Comparison of ENCODE assay signal across 24 cellular contexts in the genomic region with DNA sequence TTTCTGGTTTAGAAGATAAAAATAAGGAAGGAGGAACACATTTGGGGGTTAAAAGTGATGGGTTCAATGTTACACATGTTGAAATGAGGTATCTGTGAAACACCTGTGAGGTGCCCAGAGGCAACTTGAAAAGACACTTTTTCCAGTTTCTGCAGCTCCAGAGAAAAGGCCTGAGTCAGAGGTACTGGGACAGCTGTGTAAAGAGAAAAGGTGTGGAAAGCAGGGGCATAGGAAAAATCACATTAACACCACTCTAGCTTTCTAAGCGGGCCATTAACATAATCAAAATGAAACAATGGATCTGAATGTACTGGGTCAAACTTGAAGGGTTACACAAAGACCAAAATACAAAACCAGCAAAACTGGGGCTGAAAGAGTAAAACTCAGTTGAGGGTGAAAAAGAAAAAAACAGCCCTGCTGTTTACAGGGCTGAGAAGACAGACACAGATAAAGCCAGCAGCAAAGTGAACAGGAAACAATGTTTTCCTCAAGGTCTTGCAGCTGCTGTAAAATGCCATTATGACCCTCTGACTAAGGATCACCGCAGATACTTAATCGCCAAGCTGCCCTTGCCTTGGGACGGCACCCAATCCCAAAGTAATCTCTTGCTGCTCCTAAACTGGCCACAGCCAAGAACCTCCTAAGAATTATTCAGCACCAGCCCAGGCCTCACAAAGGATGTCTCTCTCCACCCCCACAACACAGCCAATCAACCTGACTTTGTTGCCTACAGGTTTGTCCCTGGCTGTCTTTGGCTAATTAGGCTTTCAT.
DNase-seq lines count a peak whose midpoint lies in the region; ATAC-seq and TF ChIP-seq lines count a peak whose summit lies in the region.
"Had no signal": no experiment of that assay in that cellular context is flagged by ENCODE, and none has a peak within 500 bp of the region (broad histone marks: within the 10 kb centered on the region; RNA-seq: fewer than 3 reads in every experiment).

No MANE protein-coding gene starts in this region.

- H3K27me3 ChIP-seq in GM23338 (ENCODE audit: insufficient read depth) (no peaks in the 10 kb centered on the region), Loucy (ENCODE audit: insufficient read depth, low read length, poor library complexity, severe bottlenecking) (no peaks in the 10 kb centered on the region), mesenchymal stem cell (ENCODE audit: control insufficient read depth in 1 of 2, insufficient read depth in 1 of 2, low read length in 2 of 2) (no peaks in the 10 kb centered on the region)
- H3K27me3 ChIP-seq: BLaER1, esophagus muscularis mucosa, left lung, vagina had no signal

- H3K79me2 ChIP-seq in GM23338 (replicated peaks; ENCODE audit: insufficient read depth) (no peaks in the 10 kb centered on the region), Loucy (ENCODE audit: insufficient read depth, low read length) (no peaks in the 10 kb centered on the region)

- peak overlapping the region in 1 of 2 experiments; percentile 66 for H3K18ac ChIP-seq in mesenchymal stem cell (ENCODE audit: low read depth in 1 of 2, low read length in 2 of 2)

- H3K14ac ChIP-seq in mesenchymal stem cell (ENCODE audit: low read length in 2 of 2): no peak overlapping the region

- H2BK5ac ChIP-seq in mesenchymal stem cell (ENCODE audit: low read depth, low read length, poor library complexity, severe bottlenecking): no peak overlapping the region

- H3K4ac ChIP-seq in mesenchymal stem cell (ENCODE audit: low read depth in 1 of 2, low read length in 2 of 2): no peak overlapping the region

- DNase-seq in GM23338 (ENCODE audit: low spot score): peak; percentile 43
- DNase-seq in dermis blood vessel endothelial cell: peak; percentile 56
- peak; percentile 26 for DNase-seq in mesenchymal stem cell
- DNase-seq in activated naive CD4-positive, alpha-beta T cell treated with anti-CD3 and anti-CD28 coated beads, Interleukin-2, amount 50 U/mL, for 16 hours: no peak
- no peak for DNase-seq in DMS153 treated with DMSO at 0.1 percent for 48 hours (lab: John Stamatoyannopoulos, UW; ENCODE audit: unreplicated experiment)
- no peak for DNase-seq in activated gamma-delta T cell (lab: John Stamatoyannopoulos, UW)
- DNase-seq: activated T-cell treated with anti-CD3 and anti-CD28 coated beads, Interleukin-2, amount 50 U/mL, for 48 hours; Caco-2; DND-41; effector CD8-positive, alpha-beta T cell; left lung; MM.1S; NCI-H146; NCI-H526 treated with DMSO at 0.1 percent for 48 hours; T1000 had no signal

- H3K4me3 Mint-ChIP-seq in GM23338: 0 out of 3 replicates have a peak overlapping the region, but pooled peaks have one; percentile 8
- H3K4me3 Mint-ChIP-seq: IgD-negative memory B cell; stimulated activated memory B cell treated with anti-CD40 and anti-IgM and Interleukin-4, amounts not matched to agents 10 μg/mL and 1 μg/mL and 100 μg/mL, for 72 hours had no signal

- H3K4me3 ChIP-seq in GM23338 (no peak overlapping the region), Loucy (ENCODE audit: low read length, poor library complexity, severe bottlenecking) (peak overlapping the region; percentile 19), mesenchymal stem cell (ENCODE audit: insufficient read depth in 1 of 2, low read depth in 1 of 2, low read length in 2 of 2) (no peak overlapping the region)
- H3K4me3 ChIP-seq: BLaER1, esophagus muscularis mucosa, left lung, prostate gland, vagina had no signal

- H3K9ac ChIP-seq in Loucy (ENCODE audit: low read depth, low read length, poor library complexity, severe bottlenecking) (peak overlapping the region; percentile 47), mesenchymal stem cell (ENCODE audit: low read length) (no peak overlapping the region)
- H3K9ac ChIP-seq: BLaER1 had no signal

- no peak overlapping the region for H2BK12ac ChIP-seq in mesenchymal stem cell (ENCODE audit: low read length in 2 of 2)

- H3K27ac ChIP-seq in GM23338 (ENCODE audit: low read depth): peak overlapping the region; percentile 59
- no peak overlapping the region for H3K27ac ChIP-seq in mesenchymal stem cell (ENCODE audit: low read length, poor library complexity, severe bottlenecking)
- H3K27ac ChIP-seq: BLaER1, esophagus muscularis mucosa, left lung, prostate gland, vagina had no signal

- H2BK120ac ChIP-seq in mesenchymal stem cell (ENCODE audit: low read depth, low read length): no peak overlapping the region

- 30% methylated on average over 3 of the region's 4 CpGs for WGBS in mesenchymal stem cell

- H3K36me3 ChIP-seq in GM23338 (ENCODE audit: insufficient read depth) (no peaks in the 10 kb centered on the region; the same call in 1 of the 2 replicates), Loucy (ENCODE audit: insufficient read depth, low read length) (peaks cover 39% of the 10 kb centered on the region), mesenchymal stem cell (ENCODE audit: control insufficient read depth in 1 of 2, insufficient read depth in 2 of 2, low read depth in 1 of 2, low read length in 2 of 2) (peaks cover 3 to 84% of the 10 kb centered on the region in 2 experiments)
- H3K36me3 ChIP-seq: prostate gland had no signal

- no peak overlapping the region for H2AK5ac ChIP-seq in mesenchymal stem cell (ENCODE audit: low read length, severe bottlenecking)

- H3K9me3 Mint-ChIP-seq in GM23338: no peaks in the 10 kb centered on the region
- H3K9me3 Mint-ChIP-seq: activated naive CD4-positive, alpha-beta T cell treated with anti-CD3 and anti-CD28 coated beads, Interleukin-2, amount 50 U/mL, for 72 hours; IgD-negative memory B cell; stimulated activated memory B cell treated with anti-CD40 and anti-IgM and Interleukin-4, amounts not matched to agents 10 μg/mL and 1 μg/mL and 100 μg/mL, for 72 hours had no signal

- H3F3A ChIP-seq in GM23338 (replicated peaks; ENCODE audit: low read depth) (no peaks in the 10 kb centered on the region), Loucy (ENCODE audit: low read depth) (0 out of 2 replicates have a peak, but pooled peaks cover 7% of the 10 kb centered on the region)

- H3K4me1 ChIP-seq in GM23338 (ENCODE audit: insufficient read depth) (peaks cover 16% of the 10 kb centered on the region), Loucy (ENCODE audit: insufficient read depth, low read length, poor library complexity, severe bottlenecking) (peaks cover 56% of the 10 kb centered on the region), mesenchymal stem cell (ENCODE audit: control insufficient read depth, insufficient read depth, low read depth, low read length) (no peaks in the 10 kb centered on the region)
- H3K4me1 ChIP-seq: BLaER1, Caco-2, esophagus muscularis mucosa, left lung, prostate gland, vagina had no signal

- peaks cover 9% of the 10 kb centered on the region; the same call in 2 of the 3 replicates for H3K36me3 Mint-ChIP-seq in GM23338 (ENCODE audit: low read depth)

- H4K8ac ChIP-seq in mesenchymal stem cell (ENCODE audit: low read length): no peak overlapping the region

- H3K4me2 ChIP-seq in GM23338: peak overlapping the region; percentile 4; the same call in 1 of the 2 replicates
- H3K4me2 ChIP-seq in Loucy (ENCODE audit: low read depth, low read length, poor library complexity, severe bottlenecking): peak overlapping the region; percentile 69
- no peak overlapping the region for H3K4me2 ChIP-seq in mesenchymal stem cell (ENCODE audit: low read length, poor library complexity, severe bottlenecking)
- H3K4me2 ChIP-seq: BLaER1 had no signal

- H3K23ac ChIP-seq in mesenchymal stem cell (ENCODE audit: low read length in 2 of 2): no peak overlapping the region

- ATAC-seq in GM23338: peak; percentile 89
- no peak for ATAC-seq in HG02623 (IDR thresholded peaks at IDR 0.05; ENCODE audit: unreplicated experiment)
- ATAC-seq: activated naive CD4-positive, alpha-beta T cell treated with anti-CD3 and anti-CD28 coated beads, Interleukin-2, amount 50 U/mL, for 72 hours; left lung; stimulated activated memory B cell treated with anti-CD40 and anti-IgM and Interleukin-4, amounts not matched to agents 10 μg/mL and 1 μg/mL and 100 μg/mL, for 72 hours had no signal

- H3K27ac Mint-ChIP-seq in GM23338: peak overlapping the region; percentile 90
- H3K27ac Mint-ChIP-seq: stimulated activated memory B cell treated with anti-CD40 and anti-IgM and Interleukin-4, amounts not matched to agents 10 μg/mL and 1 μg/mL and 100 μg/mL, for 72 hours had no signal

- H4K20me1 ChIP-seq in GM23338 (replicated peaks; ENCODE audit: insufficient read depth) (no peaks in the 10 kb centered on the region), Loucy (ENCODE audit: insufficient read depth, low read length, poor library complexity, severe bottlenecking) (no peaks in the 10 kb centered on the region)
- H4K20me1 ChIP-seq: BLaER1 had no signal

- H2AFZ ChIP-seq in GM23338 (no peak overlapping the region), Loucy (ENCODE audit: low read length) (no peak overlapping the region), mesenchymal stem cell (ENCODE audit: low read depth, low read length) (no peak overlapping the region)

- H3K79me1 ChIP-seq in mesenchymal stem cell (replicated peaks; ENCODE audit: low read length, poor library complexity, severe bottlenecking): peaks cover 9% of the 10 kb centered on the region

- H2BK15ac ChIP-seq in mesenchymal stem cell (ENCODE audit: low read depth, poor library complexity, severe bottlenecking): no peak overlapping the region

- no peaks in the 10 kb centered on the region for H3K9me2 ChIP-seq in GM23338 (ENCODE audit: insufficient read depth)
- H3K9me2 ChIP-seq in Loucy (replicated peaks; ENCODE audit: low read depth, low read length): no peaks in the 10 kb centered on the region

- H3K4me1 Mint-ChIP-seq in GM23338: peaks cover 24% of the 10 kb centered on the region
- H3K4me1 Mint-ChIP-seq: stimulated activated memory B cell treated with anti-CD40 and anti-IgM and Interleukin-4, amounts not matched to agents 10 μg/mL and 1 μg/mL and 100 μg/mL, for 72 hours had no signal

- TF ChIP-seq CTCF in GM23338 (conservative IDR thresholded peaks at IDR 0.05; ENCODE audit: low read depth in 2 of 2): no peak
- no peak for TF ChIP-seq CTCF in Loucy (conservative IDR thresholded peaks at IDR 0.05; ENCODE audit: low read length)

- no peaks in the 10 kb centered on the region for H3K27me3 Mint-ChIP-seq in GM23338 (ENCODE audit: insufficient read depth, low read depth, poor library complexity)
- H3K27me3 Mint-ChIP-seq: IgD-negative memory B cell; stimulated activated memory B cell treated with anti-CD40 and anti-IgM and Interleukin-4, amounts not matched to agents 10 μg/mL and 1 μg/mL and 100 μg/mL, for 72 hours had no signal

- no peak overlapping the region for H4K91ac ChIP-seq in mesenchymal stem cell (ENCODE audit: low read length)

- H3K9me3 ChIP-seq in Loucy (ENCODE audit: insufficient read depth, low read depth, low read length): no peaks in the 10 kb centered on the region
- H3K9me3 ChIP-seq in mesenchymal stem cell (ENCODE audit: control insufficient read depth, low read length): no peaks in the 10 kb centered on the region
- H3K9me3 ChIP-seq: BLaER1, Caco-2, esophagus muscularis mucosa, left lung, prostate gland, vagina had no signal

Comparison
In these comparisons a context has a peak if more than half of its experiments do, and no peak if none do; other contexts are left out.
1. DNase-seq: peak in GM23338 (single experiment), dermis blood vessel endothelial cell (single experiment) and mesenchymal stem cell (single experiment); none in activated naive CD4-positive, alpha-beta T cell treated with anti-CD3 and anti-CD28 coated beads, Interleukin-2, amount 50 U/mL, for 16 hours (single experiment), DMS153 treated with DMSO at 0.1 percent for 48 hours (single experiment) and activated gamma-delta T cell (single experiment).